20 cellular contexts compared by ENCODE assay signal in genomic region chr2:173607601-173608311, GRCh38.
A peak's percentile ranks its signal among the peaks of the same experiment; 100 is the strongest.
DNase-seq lines count a peak whose midpoint lies in the region; ATAC-seq and TF ChIP-seq lines count a peak whose summit lies in the region.
"Had no signal": no experiment of that assay in that cellular context is flagged by ENCODE, and none has a peak within 500 bp of the region (broad histone marks: within the 10 kb centered on the region; RNA-seq: fewer than 3 reads in every experiment).

No MANE protein-coding gene starts in this region.

- H3K27ac ChIP-seq in BLaER1 treated with 17β-estradiol and CSF1 and Interleukin-3, amounts not matched to agents 10 nM and 100 nM = peak overlapping the region in 5 of 11 experiments; percentile 38 to 60 (median 51); a peak in 10 of 22 replicates
- H3K27ac ChIP-seq: ascending aorta had no signal

- peaks cover 10 to 20% (median 16%) of the 10 kb centered on the region in 11 experiments; a peak in 21 of 22 replicates for H3K9me3 ChIP-seq in BLaER1 treated with 17β-estradiol and CSF1 and Interleukin-3, amounts not matched to agents 10 nM and 100 nM (replicated peaks in 1 of 11)
- H3K9me3 ChIP-seq in HAP-1 = no peaks in the 10 kb centered on the region
- H3K9me3 ChIP-seq: ascending aorta, Caco-2 had no signal

- H3K4me2 ChIP-seq in BLaER1 treated with 17β-estradiol and CSF1 and Interleukin-3, amounts not matched to agents 10 nM and 100 nM = peak overlapping the region; percentile 39 to 66 (median 52); a peak in 21 of 22 replicates

- in situ Hi-C loops in HAP-1 (cut with MboI; ENCODE audit: low sequenced_read_pairs) = no loop called here

- peaks cover 11 to 24% (median 15%) of the 10 kb centered on the region in 10 experiments; a peak in 18 of 20 replicates for H3K4me1 ChIP-seq in BLaER1 treated with 17β-estradiol and CSF1 and Interleukin-3, amounts not matched to agents 10 nM and 100 nM
- H3K4me1 ChIP-seq in HAP-1 = peaks cover 32% of the 10 kb centered on the region
- H3K4me1 ChIP-seq: ascending aorta, Caco-2 had no signal

- 0 out of 22 replicates have a peak, but pooled peaks cover 0 to 5% (median 0%) of the 10 kb centered on the region in 11 experiments for H3K36me3 ChIP-seq in BLaER1 treated with 17β-estradiol and CSF1 and Interleukin-3, amounts not matched to agents 10 nM and 100 nM
- no peaks in the 10 kb centered on the region for H3K36me3 ChIP-seq in HAP-1 (replicated peaks)
- H3K36me3 ChIP-seq: ascending aorta had no signal

- no peak for TF ChIP-seq CTCF in fibroblast of mammary gland (conservative IDR thresholded peaks at IDR 0.05; ENCODE audit: control insufficient read depth, insufficient read depth, low read depth, low read length)

- no peaks in the 10 kb centered on the region for H3K27me3 ChIP-seq in BLaER1 treated with 17β-estradiol and CSF1 and Interleukin-3, amounts not matched to agents 10 nM and 100 nM
- no peaks in the 10 kb centered on the region for H3K27me3 ChIP-seq in HAP-1 (ENCODE audit: low read depth)
- H3K27me3 ChIP-seq: ascending aorta had no signal

- no peak overlapping the region; a peak in 1 of 22 replicates for H3K9ac ChIP-seq in BLaER1 treated with 17β-estradiol and CSF1 and Interleukin-3, amounts not matched to agents 10 nM and 100 nM

- no peaks in the 10 kb centered on the region for H4K20me1 ChIP-seq in BLaER1 treated with 17β-estradiol and CSF1 and Interleukin-3, amounts not matched to agents 10 nM and 100 nM

- no peak overlapping the region for H3K4me3 ChIP-seq in BLaER1 treated with 17β-estradiol and CSF1 and Interleukin-3, amounts not matched to agents 10 nM and 100 nM
- H3K4me3 ChIP-seq in HAP-1 = no peak overlapping the region
- H3K4me3 ChIP-seq in fibroblast of mammary gland (ENCODE audit: control insufficient read depth, low read depth, low read length) = no peak overlapping the region
- H3K4me3 ChIP-seq: ascending aorta had no signal

- DNase-seq in HAP-1 (ENCODE audit: low spot score in 2 of 2) (peak; percentile 59 to 68), NCI-H774 (lab: John Stamatoyannopoulos, UW) (peak; percentile 53), fibroblast of mammary gland (ENCODE audit: low read depth) (peak; percentile 7), putamen (ENCODE audit: low spot score) (no peak)
- DNase-seq in stimulated activated CD4-positive, alpha-beta T cell treated with anti-CD3 and anti-CD28 coated beads, Interleukin-15, amount 100 ng/mL, for 24 hours = no peak
- DNase-seq: activated CD4-positive, alpha-beta T cell treated with anti-CD3 and anti-CD28 coated beads for 4 hours; activated CD8-positive, alpha-beta memory T cell treated with anti-CD3 and anti-CD28 coated beads, Interleukin-2, amount 50 U/mL, for 4 hours; activated naive CD4-positive, alpha-beta T cell; Caco-2; GOT3; Karpas-422; mammary epithelial cell; NCI-H2171; NK-92 treated with Interleukin-12 subunit alpha and Interleukin-12 subunit beta, amount 100 ng/mL, for 24 hours; T-helper 9 cell had no signal

- ATAC-seq in GM18519 (IDR thresholded peaks at IDR 0.05; ENCODE audit: low FRiP score, unreplicated experiment) = no peak
- ATAC-seq in GM21381 (IDR thresholded peaks at IDR 0.05; ENCODE audit: unreplicated experiment) = no peak
- ATAC-seq: natural killer cell treated with Interleukin-12 subunit alpha and Interleukin-12 subunit beta and Interleukin-15 and Interleukin-18, amount 100 ng/mL, for 72 hours had no signal

Comparison
In these comparisons a context has a peak if more than half of its experiments do, and no peak if none do; other contexts are left out.
1. DNase-seq: peak in HAP-1 (2 of 2), NCI-H774 (single experiment) and fibroblast of mammary gland (single experiment); none in stimulated activated CD4-positive, alpha-beta T cell treated with anti-CD3 and anti-CD28 coated beads, Interleukin-15, amount 100 ng/mL, for 24 hours (single experiment) and putamen (single experiment).